In the genomic region with DNA sequence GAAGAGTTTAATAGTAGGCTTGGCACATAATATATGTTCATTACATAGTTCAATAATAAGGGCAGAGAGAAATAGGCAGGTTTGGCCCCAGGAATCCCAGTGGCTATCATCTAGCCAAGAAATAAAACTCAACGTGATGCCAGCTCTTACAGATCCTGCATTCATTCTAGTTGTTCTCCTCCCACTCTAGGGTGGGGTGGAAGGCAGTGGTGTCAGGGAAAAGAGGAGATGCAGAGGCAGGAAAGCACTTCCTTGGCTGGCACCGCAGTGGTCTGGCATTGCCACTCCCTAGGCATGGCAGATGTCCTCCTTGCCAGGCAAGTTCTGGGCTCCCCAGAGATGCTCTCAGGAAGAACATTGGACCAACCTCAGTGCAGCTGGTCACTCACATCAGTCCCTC, we compare ENCODE assay signal across 2 cellular contexts.
TF ChIP-seq lines count a peak whose summit lies in the region.

No MANE protein-coding gene starts in this region.

TF ChIP-seq in HCT116, 20 proteins besides CTCF, POLR2A, EP300 and RAD21:
- no peak for TF ChIP-seq CBX3 (IDR thresholded peaks at IDR 0.05; ENCODE audit: low read depth)
- TF ChIP-seq, protein P1, sequence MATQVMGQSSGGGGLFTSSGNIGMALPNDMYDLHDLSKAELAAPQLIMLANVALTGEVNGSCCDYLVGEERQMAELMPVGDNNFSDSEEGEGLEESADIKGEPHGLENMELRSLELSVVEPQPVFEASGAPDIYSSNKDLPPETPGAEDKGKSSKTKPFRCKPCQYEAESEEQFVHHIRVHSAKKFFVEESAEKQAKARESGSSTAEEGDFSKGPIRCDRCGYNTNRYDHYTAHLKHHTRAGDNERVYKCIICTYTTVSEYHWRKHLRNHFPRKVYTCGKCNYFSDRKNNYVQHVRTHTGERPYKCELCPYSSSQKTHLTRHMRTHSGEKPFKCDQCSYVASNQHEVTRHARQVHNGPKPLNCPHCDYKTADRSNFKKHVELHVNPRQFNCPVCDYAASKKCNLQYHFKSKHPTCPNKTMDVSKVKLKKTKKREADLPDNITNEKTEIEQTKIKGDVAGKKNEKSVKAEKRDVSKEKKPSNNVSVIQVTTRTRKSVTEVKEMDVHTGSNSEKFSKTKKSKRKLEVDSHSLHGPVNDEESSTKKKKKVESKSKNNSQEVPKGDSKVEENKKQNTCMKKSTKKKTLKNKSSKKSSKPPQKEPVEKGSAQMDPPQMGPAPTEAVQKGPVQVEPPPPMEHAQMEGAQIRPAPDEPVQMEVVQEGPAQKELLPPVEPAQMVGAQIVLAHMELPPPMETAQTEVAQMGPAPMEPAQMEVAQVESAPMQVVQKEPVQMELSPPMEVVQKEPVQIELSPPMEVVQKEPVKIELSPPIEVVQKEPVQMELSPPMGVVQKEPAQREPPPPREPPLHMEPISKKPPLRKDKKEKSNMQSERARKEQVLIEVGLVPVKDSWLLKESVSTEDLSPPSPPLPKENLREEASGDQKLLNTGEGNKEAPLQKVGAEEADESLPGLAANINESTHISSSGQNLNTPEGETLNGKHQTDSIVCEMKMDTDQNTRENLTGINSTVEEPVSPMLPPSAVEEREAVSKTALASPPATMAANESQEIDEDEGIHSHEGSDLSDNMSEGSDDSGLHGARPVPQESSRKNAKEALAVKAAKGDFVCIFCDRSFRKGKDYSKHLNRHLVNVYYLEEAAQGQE (IDR thresholded peaks at IDR 0.05; ENCODE audit: low read depth), result no peak
- TF ChIP-seq FOSL1 (IDR thresholded peaks at IDR 0.05; ENCODE audit: low read depth), result no peak
- no peak for TF ChIP-seq ZNF274 (IDR thresholded peaks at IDR 0.05; ENCODE audit: low read depth, low read length)
- TF ChIP-seq SP1 (IDR thresholded peaks at IDR 0.05; ENCODE audit: low read depth), result no peak
- TF ChIP-seq ELF1 (IDR thresholded peaks at IDR 0.05; ENCODE audit: borderline replicate concordance, low read depth), result no peak

TF ChIP-seq in H1, 55 proteins besides CTCF, POLR2A, EP300 and RAD21:
- TF ChIP-seq CHD1 (IDR thresholded peaks at IDR 0.05; ENCODE audit: low read depth, low read length) (no peak), KDM4A (IDR thresholded peaks at IDR 0.05; ENCODE audit: low read depth, low read length, severe bottlenecking) (no peak), SUZ12 (IDR thresholded peaks at IDR 0.05; ENCODE audit: low read length) (no peak), KDM1A (IDR thresholded peaks at IDR 0.05; ENCODE audit: borderline replicate concordance, low read length) (no peak), SIRT6 (IDR thresholded peaks at IDR 0.05; ENCODE audit: low read length) (no peak), TAF7 (optimal IDR thresholded peaks at IDR 0.05; ENCODE audit: borderline replicate concordance, low read depth, low read length) (no peak), CTBP2 (IDR thresholded peaks at IDR 0.05; ENCODE audit: borderline replicate concordance, insufficient read depth, insufficient read length, low read length) (no peak), TAF1 (IDR thresholded peaks at IDR 0.05; ENCODE audit: low read depth, low read length) (no peak), CBX8 (IDR thresholded peaks at IDR 0.05; ENCODE audit: borderline replicate concordance, low read depth, low read length) (no peak), YY1 (IDR thresholded peaks at IDR 0.05; ENCODE audit: low read depth, low read length) (no peak), SIX5 (IDR thresholded peaks at IDR 0.05; ENCODE audit: low read depth, low read length) (no peak), KDM5A (IDR thresholded peaks at IDR 0.05; ENCODE audit: low read length) (no peak), PHF8 (conservative IDR thresholded peaks at IDR 0.05; ENCODE audit: low read depth, low read length) (no peak), HDAC2 (IDR thresholded peaks at IDR 0.05; ENCODE audit: borderline replicate concordance in 1 of 2, low read depth in 2 of 2, low read length in 2 of 2) (no peak), MAFK (IDR thresholded peaks at IDR 0.05; ENCODE audit: low read depth, low read length) (no peak), SIN3A (conservative IDR thresholded peaks at IDR 0.05 in 1 of 2, IDR thresholded peaks at IDR 0.05 in 1 of 2; ENCODE audit: low read depth in 1 of 2, low read length in 2 of 2) (no peak), POU5F1 (IDR thresholded peaks at IDR 0.05; ENCODE audit: low read depth, low read length) (no peak)
- TF ChIP-seq, protein P2, sequence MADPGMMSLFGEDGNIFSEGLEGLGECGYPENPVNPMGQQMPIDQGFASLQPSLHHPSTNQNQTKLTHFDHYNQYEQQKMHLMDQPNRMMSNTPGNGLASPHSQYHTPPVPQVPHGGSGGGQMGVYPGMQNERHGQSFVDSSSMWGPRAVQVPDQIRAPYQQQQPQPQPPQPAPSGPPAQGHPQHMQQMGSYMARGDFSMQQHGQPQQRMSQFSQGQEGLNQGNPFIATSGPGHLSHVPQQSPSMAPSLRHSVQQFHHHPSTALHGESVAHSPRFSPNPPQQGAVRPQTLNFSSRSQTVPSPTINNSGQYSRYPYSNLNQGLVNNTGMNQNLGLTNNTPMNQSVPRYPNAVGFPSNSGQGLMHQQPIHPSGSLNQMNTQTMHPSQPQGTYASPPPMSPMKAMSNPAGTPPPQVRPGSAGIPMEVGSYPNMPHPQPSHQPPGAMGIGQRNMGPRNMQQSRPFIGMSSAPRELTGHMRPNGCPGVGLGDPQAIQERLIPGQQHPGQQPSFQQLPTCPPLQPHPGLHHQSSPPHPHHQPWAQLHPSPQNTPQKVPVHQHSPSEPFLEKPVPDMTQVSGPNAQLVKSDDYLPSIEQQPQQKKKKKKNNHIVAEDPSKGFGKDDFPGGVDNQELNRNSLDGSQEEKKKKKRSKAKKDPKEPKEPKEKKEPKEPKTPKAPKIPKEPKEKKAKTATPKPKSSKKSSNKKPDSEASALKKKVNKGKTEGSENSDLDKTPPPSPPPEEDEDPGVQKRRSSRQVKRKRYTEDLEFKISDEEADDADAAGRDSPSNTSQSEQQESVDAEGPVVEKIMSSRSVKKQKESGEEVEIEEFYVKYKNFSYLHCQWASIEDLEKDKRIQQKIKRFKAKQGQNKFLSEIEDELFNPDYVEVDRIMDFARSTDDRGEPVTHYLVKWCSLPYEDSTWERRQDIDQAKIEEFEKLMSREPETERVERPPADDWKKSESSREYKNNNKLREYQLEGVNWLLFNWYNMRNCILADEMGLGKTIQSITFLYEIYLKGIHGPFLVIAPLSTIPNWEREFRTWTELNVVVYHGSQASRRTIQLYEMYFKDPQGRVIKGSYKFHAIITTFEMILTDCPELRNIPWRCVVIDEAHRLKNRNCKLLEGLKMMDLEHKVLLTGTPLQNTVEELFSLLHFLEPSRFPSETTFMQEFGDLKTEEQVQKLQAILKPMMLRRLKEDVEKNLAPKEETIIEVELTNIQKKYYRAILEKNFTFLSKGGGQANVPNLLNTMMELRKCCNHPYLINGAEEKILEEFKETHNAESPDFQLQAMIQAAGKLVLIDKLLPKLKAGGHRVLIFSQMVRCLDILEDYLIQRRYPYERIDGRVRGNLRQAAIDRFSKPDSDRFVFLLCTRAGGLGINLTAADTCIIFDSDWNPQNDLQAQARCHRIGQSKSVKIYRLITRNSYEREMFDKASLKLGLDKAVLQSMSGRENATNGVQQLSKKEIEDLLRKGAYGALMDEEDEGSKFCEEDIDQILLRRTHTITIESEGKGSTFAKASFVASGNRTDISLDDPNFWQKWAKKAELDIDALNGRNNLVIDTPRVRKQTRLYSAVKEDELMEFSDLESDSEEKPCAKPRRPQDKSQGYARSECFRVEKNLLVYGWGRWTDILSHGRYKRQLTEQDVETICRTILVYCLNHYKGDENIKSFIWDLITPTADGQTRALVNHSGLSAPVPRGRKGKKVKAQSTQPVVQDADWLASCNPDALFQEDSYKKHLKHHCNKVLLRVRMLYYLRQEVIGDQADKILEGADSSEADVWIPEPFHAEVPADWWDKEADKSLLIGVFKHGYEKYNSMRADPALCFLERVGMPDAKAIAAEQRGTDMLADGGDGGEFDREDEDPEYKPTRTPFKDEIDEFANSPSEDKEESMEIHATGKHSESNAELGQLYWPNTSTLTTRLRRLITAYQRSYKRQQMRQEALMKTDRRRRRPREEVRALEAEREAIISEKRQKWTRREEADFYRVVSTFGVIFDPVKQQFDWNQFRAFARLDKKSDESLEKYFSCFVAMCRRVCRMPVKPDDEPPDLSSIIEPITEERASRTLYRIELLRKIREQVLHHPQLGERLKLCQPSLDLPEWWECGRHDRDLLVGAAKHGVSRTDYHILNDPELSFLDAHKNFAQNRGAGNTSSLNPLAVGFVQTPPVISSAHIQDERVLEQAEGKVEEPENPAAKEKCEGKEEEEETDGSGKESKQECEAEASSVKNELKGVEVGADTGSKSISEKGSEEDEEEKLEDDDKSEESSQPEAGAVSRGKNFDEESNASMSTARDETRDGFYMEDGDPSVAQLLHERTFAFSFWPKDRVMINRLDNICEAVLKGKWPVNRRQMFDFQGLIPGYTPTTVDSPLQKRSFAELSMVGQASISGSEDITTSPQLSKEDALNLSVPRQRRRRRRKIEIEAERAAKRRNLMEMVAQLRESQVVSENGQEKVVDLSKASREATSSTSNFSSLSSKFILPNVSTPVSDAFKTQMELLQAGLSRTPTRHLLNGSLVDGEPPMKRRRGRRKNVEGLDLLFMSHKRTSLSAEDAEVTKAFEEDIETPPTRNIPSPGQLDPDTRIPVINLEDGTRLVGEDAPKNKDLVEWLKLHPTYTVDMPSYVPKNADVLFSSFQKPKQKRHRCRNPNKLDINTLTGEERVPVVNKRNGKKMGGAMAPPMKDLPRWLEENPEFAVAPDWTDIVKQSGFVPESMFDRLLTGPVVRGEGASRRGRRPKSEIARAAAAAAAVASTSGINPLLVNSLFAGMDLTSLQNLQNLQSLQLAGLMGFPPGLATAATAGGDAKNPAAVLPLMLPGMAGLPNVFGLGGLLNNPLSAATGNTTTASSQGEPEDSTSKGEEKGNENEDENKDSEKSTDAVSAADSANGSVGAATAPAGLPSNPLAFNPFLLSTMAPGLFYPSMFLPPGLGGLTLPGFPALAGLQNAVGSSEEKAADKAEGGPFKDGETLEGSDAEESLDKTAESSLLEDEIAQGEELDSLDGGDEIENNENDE (IDR thresholded peaks at IDR 0.05; ENCODE audit: insufficient replicate concordance, low read length), result no peak
- TF ChIP-seq, protein P3, sequence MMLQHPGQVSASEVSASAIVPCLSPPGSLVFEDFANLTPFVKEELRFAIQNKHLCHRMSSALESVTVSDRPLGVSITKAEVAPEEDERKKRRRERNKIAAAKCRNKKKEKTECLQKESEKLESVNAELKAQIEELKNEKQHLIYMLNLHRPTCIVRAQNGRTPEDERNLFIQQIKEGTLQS (IDR thresholded peaks at IDR 0.05; ENCODE audit: insufficient read depth, low read depth, low read length), result no peak
- TF ChIP-seq, protein P4, sequence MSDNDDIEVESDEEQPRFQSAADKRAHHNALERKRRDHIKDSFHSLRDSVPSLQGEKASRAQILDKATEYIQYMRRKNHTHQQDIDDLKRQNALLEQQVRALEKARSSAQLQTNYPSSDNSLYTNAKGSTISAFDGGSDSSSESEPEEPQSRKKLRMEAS (IDR thresholded peaks at IDR 0.05), result no peak
